8 cellular contexts compared by ENCODE assay signal in genomic region chrX:46447384-46447783, GRCh38.
DNase-seq lines count a peak whose midpoint lies in the region; ATAC-seq, FAIRE-seq and TF ChIP-seq lines count a peak whose summit lies in the region.

No MANE protein-coding gene starts in this region.

- FAIRE-seq in endothelial cell of umbilical vein (lab: Jason Lieb, UNC): no peak

- H3K36me3 ChIP-seq in OCI-LY3 (replicated peaks; ENCODE audit: low read depth, low read length): no peaks in the 10 kb centered on the region
- peaks cover 0 to 4% of the 10 kb centered on the region in 2 experiments for H3K36me3 ChIP-seq in endothelial cell of umbilical vein (ENCODE audit: control insufficient read depth in 2 of 2, extremely low read depth in 1 of 2, insufficient read depth in 2 of 2, low read length in 2 of 2)
- no peaks in the 10 kb centered on the region for H3K36me3 ChIP-seq in neutrophil

- no peaks in the 10 kb centered on the region for H3K9me3 Mint-ChIP-seq in activated T-cell treated with anti-CD3 and anti-CD28 coated beads, Interleukin-2, amount 50 U/mL, for 4 hours

- H3K4me1 ChIP-seq in OCI-LY3 (ENCODE audit: low read length): peaks cover 8% of the 10 kb centered on the region
- peaks cover 16% of the 10 kb centered on the region for H3K4me1 ChIP-seq in endothelial cell of umbilical vein (ENCODE audit: control insufficient read depth, extremely low read depth, insufficient read depth, low read length)
- peaks cover 0 to 3% of the 10 kb centered on the region in 2 experiments for H3K4me1 ChIP-seq in neutrophil (ENCODE audit: control insufficient read depth in 1 of 2, insufficient read depth in 1 of 2, low read depth in 1 of 2, low read length in 1 of 2)

- peak overlapping the region; percentile 83 for H3K4me3 Mint-ChIP-seq in activated T-cell treated with anti-CD3 and anti-CD28 coated beads, Interleukin-2, amount 50 U/mL, for 4 hours

- POLR2A ChIA-PET in endothelial cell of umbilical vein (lab: Charles Lee): no interaction called here

- dilution Hi-C loops in endothelial cell of umbilical vein (cut with MboI; ENCODE audit: extremely low pct_ligation_motif_present, low sequenced_read_pairs): no loop called here

- DNase-seq in activated T-cell treated with anti-CD3 and anti-CD28 coated beads, Interleukin-2, amount 50 U/mL, for 4 hours: no peak
- no peak for DNase-seq in activated T-cell treated with anti-CD3 and anti-CD28 coated beads, Interleukin-2, amount 50 U/mL, for 48 hours
- DNase-seq in endothelial cell of umbilical vein (ENCODE audit: low read depth, low spot score) (peak; percentile 43), NAMALWA (ENCODE audit: low spot score) (no peak), NCI-H82 treated with DMSO at 0.1 percent for 48 hours (lab: John Stamatoyannopoulos, UW; ENCODE audit: unreplicated experiment) (no peak)

- H4K20me1 ChIP-seq in OCI-LY3 (ENCODE audit: insufficient read depth, low read length) (no peaks in the 10 kb centered on the region), endothelial cell of umbilical vein (replicated peaks; ENCODE audit: control insufficient read depth, extremely low read depth, insufficient read depth, low read length) (no peaks in the 10 kb centered on the region)

- H3K27me3 Mint-ChIP-seq in activated T-cell treated with anti-CD3 and anti-CD28 coated beads, Interleukin-2, amount 50 U/mL, for 4 hours (ENCODE audit: low read depth): no peaks in the 10 kb centered on the region

- H2AFZ ChIP-seq in OCI-LY3 (ENCODE audit: low read depth, low read length): no peak overlapping the region
- peak overlapping the region; percentile 96 for H2AFZ ChIP-seq in endothelial cell of umbilical vein (ENCODE audit: low read depth, low read length)

- TF ChIP-seq CTCF in OCI-LY3 (IDR thresholded peaks at IDR 0.05; ENCODE audit: low read depth, low read length): no peak
- TF ChIP-seq CTCF in endothelial cell of umbilical vein (IDR thresholded peaks at IDR 0.05; ENCODE audit: extremely low read depth in 1 of 2, insufficient read depth in 1 of 2, low read depth in 1 of 2, low read length in 2 of 2): no peak
- TF ChIP-seq CTCF in neutrophil (IDR thresholded peaks at IDR 0.05): no peak

- CTCF ChIA-PET in endothelial cell of umbilical vein (lab: Charles Lee): interaction anchor here (1.0 to 1.2 kb wide), 2 partner anchors 39 to 238 kb away, joined by 3 read pairs; no protein-coding TSS in a partner anchor

- peaks cover 20% of the 10 kb centered on the region for H3K4me1 Mint-ChIP-seq in activated T-cell treated with anti-CD3 and anti-CD28 coated beads, Interleukin-2, amount 50 U/mL, for 4 hours (ENCODE audit: low read depth)

- no peaks in the 10 kb centered on the region for H3K27me3 ChIP-seq in OCI-LY3 (ENCODE audit: low read depth, low read length)
- no peaks in the 10 kb centered on the region for H3K27me3 ChIP-seq in endothelial cell of umbilical vein (ENCODE audit: control insufficient read depth in 2 of 2, insufficient read depth in 2 of 2, low read length in 2 of 2)
- no peaks in the 10 kb centered on the region for H3K27me3 ChIP-seq in neutrophil

- BruUV-seq in endothelial cell of umbilical vein (replicated peaks; lab: Mats Ljungman, UMichigan): TSS peak; percentile 47

- H3K36me3 Mint-ChIP-seq in activated T-cell treated with anti-CD3 and anti-CD28 coated beads, Interleukin-2, amount 50 U/mL, for 4 hours (ENCODE audit: insufficient read depth): peaks cover 10% of the 10 kb centered on the region

- H3K9me1 ChIP-seq in endothelial cell of umbilical vein (replicated peaks; ENCODE audit: control insufficient read depth, extremely low read depth, insufficient read depth, low read length): no peaks in the 10 kb centered on the region

- peak overlapping the region; percentile 88 for H3K4me2 ChIP-seq in OCI-LY3 (ENCODE audit: low read length)
- peak overlapping the region; percentile 95 for H3K4me2 ChIP-seq in endothelial cell of umbilical vein (ENCODE audit: insufficient read depth, low read length)

- no peak for TF ChIP-seq POLR2A in endothelial cell of umbilical vein (IDR thresholded peaks at IDR 0.05; ENCODE audit: low read depth, low read length)

- H3K9ac ChIP-seq in OCI-LY3 (ENCODE audit: low read length) (peak overlapping the region; percentile 97), endothelial cell of umbilical vein (replicated peaks; ENCODE audit: extremely low read depth, insufficient read depth, low read length) (peak overlapping the region; percentile 93)

- H3K9me3 ChIP-seq in OCI-LY3 (ENCODE audit: insufficient read depth, low read length) (no peaks in the 10 kb centered on the region), endothelial cell of umbilical vein (replicated peaks; ENCODE audit: control insufficient read depth, insufficient read depth, low read length) (no peaks in the 10 kb centered on the region), neutrophil (no peaks in the 10 kb centered on the region)

- H3K27ac ChIP-seq in OCI-LY3 (ENCODE audit: low read length): peak overlapping the region; percentile 21; the same call in 1 of the 2 replicates
- peak overlapping the region; percentile 93 for H3K27ac ChIP-seq in endothelial cell of umbilical vein (ENCODE audit: insufficient read depth, low read depth, low read length)
- peak overlapping the region; percentile 67 for H3K27ac ChIP-seq in neutrophil

- intact Hi-C loops in endothelial cell of umbilical vein (cut with micrococcal nuclease): no loop called here

- H3K4me3 ChIP-seq in OCI-LY3 (ENCODE audit: low read length) (peak overlapping the region; percentile 98), endothelial cell of umbilical vein (replicated peaks in 1 of 3; ENCODE audit: insufficient read depth in 1 of 3, low read depth in 1 of 3, low read length in 3 of 3) (peak overlapping the region; percentile 42 to 77 (median 71)), neutrophil (ENCODE audit: low read depth in 1 of 2, low read length in 1 of 2) (peak overlapping the region; percentile 64 to 76)

- ATAC-seq in activated T-cell treated with anti-CD3 and anti-CD28 coated beads, Interleukin-2, amount 50 U/mL, for 4 hours: peak in 1 of 2 donors; percentile 51
- ATAC-seq in GM21619 (IDR thresholded peaks at IDR 0.05; ENCODE audit: unreplicated experiment): no peak

- H3K79me2 ChIP-seq in OCI-LY3 (ENCODE audit: low read length): peaks cover 10% of the 10 kb centered on the region
- H3K79me2 ChIP-seq in endothelial cell of umbilical vein (ENCODE audit: control insufficient read depth, insufficient read depth, low read length): peaks cover 9% of the 10 kb centered on the region

TF ChIP-seq in endothelial cell of umbilical vein, 7 proteins besides CTCF, POLR2A, EP300 and RAD21:
- no peak for TF ChIP-seq MYC (IDR thresholded peaks at IDR 0.05; ENCODE audit: low read depth, low read length)
- TF ChIP-seq, protein P1, sequence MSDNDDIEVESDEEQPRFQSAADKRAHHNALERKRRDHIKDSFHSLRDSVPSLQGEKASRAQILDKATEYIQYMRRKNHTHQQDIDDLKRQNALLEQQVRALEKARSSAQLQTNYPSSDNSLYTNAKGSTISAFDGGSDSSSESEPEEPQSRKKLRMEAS (IDR thresholded peaks at IDR 0.05; ENCODE audit: insufficient read depth, insufficient read length): no peak
- TF ChIP-seq POLR2AphosphoS5 (IDR thresholded peaks at IDR 0.05; ENCODE audit: insufficient read depth, low read depth, low read length): no peak
- TF ChIP-seq GATA2 (IDR thresholded peaks at IDR 0.05; ENCODE audit: insufficient read depth, insufficient read length, low read depth, low read length): no peak
- TF ChIP-seq FOS (IDR thresholded peaks at IDR 0.05; ENCODE audit: borderline replicate concordance, insufficient read depth, low read length): no peak
- no peak for TF ChIP-seq EZH2 (IDR thresholded peaks at IDR 0.05; ENCODE audit: borderline replicate concordance, low read depth, low read length, severe bottlenecking)
- no peak for TF ChIP-seq JUN (IDR thresholded peaks at IDR 0.05; ENCODE audit: borderline replicate concordance, insufficient read depth, insufficient read length, low read depth)

Comparison
In these comparisons a context has a peak if more than half of its experiments do, and no peak if none do; other contexts are left out.
1. H3K27ac ChIP-seq: peak in every context shown above with its lines; median percentile 93 in endothelial cell of umbilical vein; 67 in neutrophil; 21 in OCI-LY3.